In the genomic region with DNA sequence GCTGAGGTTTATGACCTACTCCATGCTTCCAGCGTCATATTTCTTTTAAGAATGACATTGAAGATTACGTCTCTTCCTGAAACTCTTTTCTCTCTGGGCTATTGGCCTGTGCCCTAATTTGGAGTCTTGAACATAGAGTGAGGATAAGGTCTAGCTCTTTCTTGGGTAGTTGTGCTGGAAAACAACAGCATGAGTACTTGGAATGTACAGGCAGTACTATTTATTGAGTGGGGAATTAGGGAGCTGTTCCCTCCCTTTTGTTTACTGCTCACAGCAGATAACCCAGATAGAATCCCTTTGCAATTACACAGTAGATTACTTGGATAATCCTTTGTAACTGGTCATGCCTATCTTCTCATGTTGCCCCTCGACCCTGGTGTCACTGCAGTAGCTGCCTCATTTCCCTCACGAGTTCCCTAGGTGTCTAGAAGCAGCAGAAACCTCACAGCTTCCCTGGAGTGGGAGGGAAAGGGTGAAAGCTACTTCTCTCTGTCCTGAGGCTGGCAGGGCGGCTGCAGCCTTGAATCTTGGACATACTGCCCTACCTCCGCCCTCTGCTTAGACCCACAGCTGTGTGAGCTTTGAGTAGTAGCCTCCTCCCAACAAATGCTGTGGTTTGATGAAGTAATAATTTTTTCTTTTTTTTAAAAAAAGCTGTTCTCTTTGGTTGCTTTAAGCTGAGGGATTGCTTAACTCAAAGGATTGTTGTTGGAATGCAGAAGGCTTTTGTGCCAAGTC, we compare ENCODE assay signal across 10 cellular contexts.
DNase-seq lines count a peak whose midpoint lies in the region; ATAC-seq and TF ChIP-seq lines count a peak whose summit lies in the region.
"Had no signal": no experiment of that assay in that cellular context is flagged by ENCODE, and none has a peak within 500 bp of the region (broad histone marks: within the 10 kb centered on the region; RNA-seq: fewer than 3 reads in every experiment).

No MANE protein-coding gene starts in this region.

- H3K36me3 Mint-ChIP-seq in HFFc6 (ENCODE audit: low read depth) = peaks cover 35% of the 10 kb centered on the region
- H3K36me3 Mint-ChIP-seq: stimulated activated effector memory CD8-positive, alpha-beta T cell treated with anti-CD3 and anti-CD28 coated beads, Interleukin-12 subunit alpha, Interleukin-12 subunit beta, amount 100 ng/mL, for 72 hours had no signal

- TF ChIP-seq CTCF in HFFc6 (IDR thresholded peaks at IDR 0.05) (no peak), astrocyte of the spinal cord (IDR thresholded peaks at IDR 0.05; ENCODE audit: low read depth, low read length) (no peak), kidney epithelial cell (IDR thresholded peaks at IDR 0.05; ENCODE audit: insufficient read depth, low read length, poor library complexity, severe bottlenecking) (no peak)

- no peaks in the 10 kb centered on the region; the same call in 1 of the 2 replicates for H3K27me3 Mint-ChIP-seq in HFFc6 (ENCODE audit: insufficient read depth)

- H3K27me3 ChIP-seq in kidney epithelial cell (ENCODE audit: control insufficient read depth, insufficient read depth, low read length) = no peaks in the 10 kb centered on the region

- H3K4me1 Mint-ChIP-seq in HFFc6 (ENCODE audit: low read depth) = peaks cover 43% of the 10 kb centered on the region
- H3K4me1 Mint-ChIP-seq: stimulated activated effector memory CD8-positive, alpha-beta T cell treated with anti-CD3 and anti-CD28 coated beads, Interleukin-12 subunit alpha, Interleukin-12 subunit beta, amount 100 ng/mL, for 72 hours had no signal

- no peaks in the 10 kb centered on the region for H3K36me3 ChIP-seq in kidney epithelial cell (ENCODE audit: control insufficient read depth, insufficient read depth, low read length)

- H3K4me3 ChIP-seq in astrocyte of the spinal cord (ENCODE audit: low read depth, low read length) (no peak overlapping the region), kidney epithelial cell (ENCODE audit: low read depth, low read length) (no peak overlapping the region)

- H3K27ac Mint-ChIP-seq in HFFc6 = peak overlapping the region; percentile 93

- ATAC-seq in GM18519 (IDR thresholded peaks at IDR 0.05; ENCODE audit: low FRiP score, unreplicated experiment) = no peak
- ATAC-seq in HG03571 (IDR thresholded peaks at IDR 0.05; ENCODE audit: unreplicated experiment) = no peak
- ATAC-seq: stimulated activated effector memory CD8-positive, alpha-beta T cell treated with anti-CD3 and anti-CD28 coated beads, Interleukin-12 subunit alpha, Interleukin-12 subunit beta, amount 100 ng/mL, for 72 hours had no signal

- DNase-seq in HFFc6 (peak; percentile 92), astrocyte of the spinal cord (ENCODE audit: low read depth, low spot score) (peak; percentile 95), kidney epithelial cell (ENCODE audit: low read depth) (peak; percentile 74), smooth muscle cell of the brain vasculature (ENCODE audit: low read depth, low spot score) (peak; percentile 70), LoVo (ENCODE audit: low spot score) (no peak)
- no peak for DNase-seq in activated naive CD4-positive, alpha-beta T cell treated with Interleukin-2 at 50 U/mL for 16 hours
- DNase-seq: NCI-H526 had no signal

- peak overlapping the region; percentile 6 for H3K4me3 Mint-ChIP-seq in HFFc6
- H3K4me3 Mint-ChIP-seq: stimulated activated effector memory CD8-positive, alpha-beta T cell treated with anti-CD3 and anti-CD28 coated beads, Interleukin-12 subunit alpha, Interleukin-12 subunit beta, amount 100 ng/mL, for 72 hours had no signal

- in situ Hi-C loops in astrocyte of the spinal cord (cut with HindIII; ENCODE audit: low sequenced_read_pairs) = no loop called here

- H3K9me3 Mint-ChIP-seq in HFFc6 = no peaks in the 10 kb centered on the region

Comparison
In these comparisons a context has a peak if more than half of its experiments do, and no peak if none do; other contexts are left out.
1. DNase-seq: peak in HFFc6 (single experiment), astrocyte of the spinal cord (single experiment), kidney epithelial cell (single experiment) and smooth muscle cell of the brain vasculature (single experiment); none in activated naive CD4-positive, alpha-beta T cell treated with Interleukin-2 at 50 U/mL for 16 hours (single experiment) and LoVo (single experiment).